In the genomic region with DNA sequence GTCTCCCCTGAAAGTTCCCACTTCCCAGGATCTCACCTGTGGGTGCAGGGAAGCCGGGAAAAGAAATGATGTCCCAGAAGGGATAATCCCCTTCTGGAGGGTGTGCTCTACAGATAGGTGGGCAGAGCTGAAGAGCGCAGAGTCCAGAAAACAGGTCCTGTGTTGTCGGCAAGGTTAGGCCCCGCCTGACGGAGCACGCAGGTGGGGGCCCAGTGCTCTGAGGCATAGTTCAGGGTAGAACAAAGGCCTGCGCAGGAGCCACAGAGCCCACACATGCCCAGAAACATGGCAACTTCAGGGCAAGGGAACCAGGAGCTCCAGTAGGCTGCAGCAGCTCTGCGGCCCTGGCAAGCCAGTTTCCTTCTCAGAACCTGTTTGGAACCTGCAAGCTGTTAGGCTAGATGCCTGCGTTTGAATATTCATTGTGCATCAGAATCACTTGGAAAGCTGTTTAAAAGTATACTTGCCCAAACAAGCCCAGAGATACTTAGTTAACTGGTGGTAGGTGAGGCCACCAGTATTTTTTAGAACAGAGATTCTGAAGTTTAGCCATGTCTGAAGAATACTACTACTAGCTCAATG, we compare ENCODE assay signal across 23 cellular contexts.
A peak's percentile ranks its signal among the peaks of the same experiment; 100 is the strongest.
DNase-seq lines count a peak whose midpoint lies in the region; ATAC-seq and TF ChIP-seq lines count a peak whose summit lies in the region.
"Had no signal": no experiment of that assay in that cellular context is flagged by ENCODE, and none has a peak within 500 bp of the region (broad histone marks: within the 10 kb centered on the region; RNA-seq: fewer than 3 reads in every experiment).

No MANE protein-coding gene starts in this region.

- no peaks in the 10 kb centered on the region for H3K27me3 Mint-ChIP-seq in WTC11 (ENCODE audit: low read depth)

- H3K36me3 Mint-ChIP-seq in WTC11: no peaks in the 10 kb centered on the region
- H3K36me3 Mint-ChIP-seq: IgD-negative memory B cell had no signal

- no peak overlapping the region for H3K4me3 Mint-ChIP-seq in WTC11
- H3K4me3 Mint-ChIP-seq: CD4-positive, alpha-beta T cell; IgD-negative memory B cell had no signal

- no peak for TF ChIP-seq CTCF in WTC11 (IDR thresholded peaks at IDR 0.05)

- DNase-seq in DMS 273 (lab: John Stamatoyannopoulos, UW; ENCODE audit: unreplicated experiment) (peak; percentile 58), DMS 273 treated with DMSO at 0.1 percent for 48 hours (lab: John Stamatoyannopoulos, UW) (no peak), G401 (ENCODE audit: low spot score) (peak; percentile 47), WTC11 (ENCODE audit: low spot score) (no peak), NOMO-1 treated with dmso at 0.1 percent for 144 hours (lab: John Stamatoyannopoulos, UW; ENCODE audit: unreplicated experiment) (no peak), NCI-H2107 treated with DMSO at 0.1 percent for 48 hours (lab: John Stamatoyannopoulos, UW; ENCODE audit: unreplicated experiment) (no peak)
- DNase-seq: ACHN; Caco-2; CD4-positive, alpha-beta T cell; DMS153; GF-D8; MV-4-11; NCI-H1417; NCI-H1694 treated with DMSO at 0.1 percent for 48 hours; NCI-H2081 treated with DMSO at 0.1 percent for 48 hours; NCI-H2227 treated with DMSO at 0.1 percent for 48 hours; NCI-H510A treated with DMSO at 0.1 percent for 48 hours; NCI-H82; SHP77; SW 1271 had no signal

- peaks cover 29% of the 10 kb centered on the region for H3K4me1 Mint-ChIP-seq in WTC11
- H3K4me1 Mint-ChIP-seq: IgD-negative memory B cell had no signal

- in situ Hi-C loops in G401 (cut with HindIII; ENCODE audit: low sequenced_read_pairs): no loop called here

- 0 out of 2 replicates have a peak overlapping the region, but pooled peaks have one; percentile 45 for H3K27ac Mint-ChIP-seq in WTC11
- H3K27ac Mint-ChIP-seq: CD4-positive, alpha-beta T cell; IgD-negative memory B cell had no signal

- POLR2A ChIA-PET in WTC11 (lab: Charles Lee): interaction anchor here (0.7 kb wide), 1 partner anchor 10 kb away, joined by 3 read pairs; no protein-coding TSS in a partner anchor

- CTCF ChIA-PET in WTC11 (lab: Charles Lee): interaction anchor here (1.6 to 3.0 kb wide), 2 partner anchors 28 to 113 kb away, joined by 6 to 9 read pairs; no protein-coding TSS in a partner anchor

- ATAC-seq in WTC11 (peak; percentile 36; the same call in 1 of the 2 replicates), esophagus mucosa (peak; percentile 58), HG03095 (IDR thresholded peaks at IDR 0.05; ENCODE audit: unreplicated experiment) (no peak)

- no peaks in the 10 kb centered on the region for H3K9me3 Mint-ChIP-seq in WTC11
- H3K9me3 Mint-ChIP-seq: CD4-positive, alpha-beta T cell had no signal

TF ChIP-seq in WTC11, 78 proteins besides CTCF, POLR2A, EP300 and RAD21:
- TF ChIP-seq CREM (CRISPR knock-in tag; IDR thresholded peaks at IDR 0.05): no peak
- TF ChIP-seq NR1H2 (CRISPR knock-in tag; IDR thresholded peaks at IDR 0.05): 0 out of 2 replicates have a peak, but pooled peaks have one; percentile 22
- no peak for TF ChIP-seq GRHL2 (CRISPR knock-in tag; IDR thresholded peaks at IDR 0.05; ENCODE audit: insufficient replicate concordance, severe bottlenecking)
- TF ChIP-seq NFYB (CRISPR knock-in tag; conservative IDR thresholded peaks at IDR 0.05; ENCODE audit: low read depth): no peak

Comparison
In these comparisons a context has a peak if more than half of its experiments do, and no peak if none do; other contexts are left out.
1. DNase-seq: peak in DMS 273 (single experiment) and G401 (single experiment); none in DMS 273 treated with DMSO at 0.1 percent for 48 hours (single experiment), WTC11 (single experiment), NOMO-1 treated with dmso at 0.1 percent for 144 hours (single experiment) and NCI-H2107 treated with DMSO at 0.1 percent for 48 hours (single experiment).